Comparison of ENCODE assay signal across 1 cellular context in the genomic region with DNA sequence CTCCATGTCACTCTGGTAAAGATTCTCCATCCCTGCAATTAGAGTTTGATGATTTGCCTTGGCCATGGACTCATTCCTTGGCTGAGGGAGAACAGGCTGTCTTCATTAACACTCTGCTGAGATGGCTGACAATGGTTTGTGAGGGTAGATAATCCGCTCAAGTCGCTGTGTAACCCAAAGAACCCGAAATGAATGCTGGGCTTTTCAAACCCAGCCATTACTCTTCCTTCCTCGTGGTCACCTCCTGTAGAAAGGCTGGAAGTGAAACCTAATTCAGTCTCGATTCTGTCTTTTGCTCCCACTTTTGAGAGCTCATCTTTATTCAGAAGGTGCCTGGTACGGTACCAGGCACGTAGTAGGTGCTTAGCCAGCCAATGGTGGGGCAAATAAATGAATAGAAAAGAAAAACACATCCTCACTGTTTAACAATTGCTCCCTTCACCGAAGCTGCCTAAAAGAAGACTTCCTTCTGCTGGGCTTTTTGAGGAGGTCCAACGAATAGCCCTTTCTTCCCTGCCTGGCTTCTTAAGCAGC.
TF ChIP-seq lines count a peak whose summit lies in the region.

No MANE protein-coding gene starts in this region.

TF ChIP-seq in GM23338, 12 proteins besides CTCF, POLR2A, EP300 and RAD21 (continued from another document):
- TF ChIP-seq, protein P1, sequence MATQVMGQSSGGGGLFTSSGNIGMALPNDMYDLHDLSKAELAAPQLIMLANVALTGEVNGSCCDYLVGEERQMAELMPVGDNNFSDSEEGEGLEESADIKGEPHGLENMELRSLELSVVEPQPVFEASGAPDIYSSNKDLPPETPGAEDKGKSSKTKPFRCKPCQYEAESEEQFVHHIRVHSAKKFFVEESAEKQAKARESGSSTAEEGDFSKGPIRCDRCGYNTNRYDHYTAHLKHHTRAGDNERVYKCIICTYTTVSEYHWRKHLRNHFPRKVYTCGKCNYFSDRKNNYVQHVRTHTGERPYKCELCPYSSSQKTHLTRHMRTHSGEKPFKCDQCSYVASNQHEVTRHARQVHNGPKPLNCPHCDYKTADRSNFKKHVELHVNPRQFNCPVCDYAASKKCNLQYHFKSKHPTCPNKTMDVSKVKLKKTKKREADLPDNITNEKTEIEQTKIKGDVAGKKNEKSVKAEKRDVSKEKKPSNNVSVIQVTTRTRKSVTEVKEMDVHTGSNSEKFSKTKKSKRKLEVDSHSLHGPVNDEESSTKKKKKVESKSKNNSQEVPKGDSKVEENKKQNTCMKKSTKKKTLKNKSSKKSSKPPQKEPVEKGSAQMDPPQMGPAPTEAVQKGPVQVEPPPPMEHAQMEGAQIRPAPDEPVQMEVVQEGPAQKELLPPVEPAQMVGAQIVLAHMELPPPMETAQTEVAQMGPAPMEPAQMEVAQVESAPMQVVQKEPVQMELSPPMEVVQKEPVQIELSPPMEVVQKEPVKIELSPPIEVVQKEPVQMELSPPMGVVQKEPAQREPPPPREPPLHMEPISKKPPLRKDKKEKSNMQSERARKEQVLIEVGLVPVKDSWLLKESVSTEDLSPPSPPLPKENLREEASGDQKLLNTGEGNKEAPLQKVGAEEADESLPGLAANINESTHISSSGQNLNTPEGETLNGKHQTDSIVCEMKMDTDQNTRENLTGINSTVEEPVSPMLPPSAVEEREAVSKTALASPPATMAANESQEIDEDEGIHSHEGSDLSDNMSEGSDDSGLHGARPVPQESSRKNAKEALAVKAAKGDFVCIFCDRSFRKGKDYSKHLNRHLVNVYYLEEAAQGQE (IDR thresholded peaks at IDR 0.05; ENCODE audit: unreplicated experiment): no peak
- TF ChIP-seq CREB1 (CRISPR knock-in tag; IDR thresholded peaks at IDR 0.05; ENCODE audit: low read depth): no peak
- no peak for TF ChIP-seq ZNF114 (CRISPR knock-in tag; IDR thresholded peaks at IDR 0.05)
- TF ChIP-seq, protein P2, sequence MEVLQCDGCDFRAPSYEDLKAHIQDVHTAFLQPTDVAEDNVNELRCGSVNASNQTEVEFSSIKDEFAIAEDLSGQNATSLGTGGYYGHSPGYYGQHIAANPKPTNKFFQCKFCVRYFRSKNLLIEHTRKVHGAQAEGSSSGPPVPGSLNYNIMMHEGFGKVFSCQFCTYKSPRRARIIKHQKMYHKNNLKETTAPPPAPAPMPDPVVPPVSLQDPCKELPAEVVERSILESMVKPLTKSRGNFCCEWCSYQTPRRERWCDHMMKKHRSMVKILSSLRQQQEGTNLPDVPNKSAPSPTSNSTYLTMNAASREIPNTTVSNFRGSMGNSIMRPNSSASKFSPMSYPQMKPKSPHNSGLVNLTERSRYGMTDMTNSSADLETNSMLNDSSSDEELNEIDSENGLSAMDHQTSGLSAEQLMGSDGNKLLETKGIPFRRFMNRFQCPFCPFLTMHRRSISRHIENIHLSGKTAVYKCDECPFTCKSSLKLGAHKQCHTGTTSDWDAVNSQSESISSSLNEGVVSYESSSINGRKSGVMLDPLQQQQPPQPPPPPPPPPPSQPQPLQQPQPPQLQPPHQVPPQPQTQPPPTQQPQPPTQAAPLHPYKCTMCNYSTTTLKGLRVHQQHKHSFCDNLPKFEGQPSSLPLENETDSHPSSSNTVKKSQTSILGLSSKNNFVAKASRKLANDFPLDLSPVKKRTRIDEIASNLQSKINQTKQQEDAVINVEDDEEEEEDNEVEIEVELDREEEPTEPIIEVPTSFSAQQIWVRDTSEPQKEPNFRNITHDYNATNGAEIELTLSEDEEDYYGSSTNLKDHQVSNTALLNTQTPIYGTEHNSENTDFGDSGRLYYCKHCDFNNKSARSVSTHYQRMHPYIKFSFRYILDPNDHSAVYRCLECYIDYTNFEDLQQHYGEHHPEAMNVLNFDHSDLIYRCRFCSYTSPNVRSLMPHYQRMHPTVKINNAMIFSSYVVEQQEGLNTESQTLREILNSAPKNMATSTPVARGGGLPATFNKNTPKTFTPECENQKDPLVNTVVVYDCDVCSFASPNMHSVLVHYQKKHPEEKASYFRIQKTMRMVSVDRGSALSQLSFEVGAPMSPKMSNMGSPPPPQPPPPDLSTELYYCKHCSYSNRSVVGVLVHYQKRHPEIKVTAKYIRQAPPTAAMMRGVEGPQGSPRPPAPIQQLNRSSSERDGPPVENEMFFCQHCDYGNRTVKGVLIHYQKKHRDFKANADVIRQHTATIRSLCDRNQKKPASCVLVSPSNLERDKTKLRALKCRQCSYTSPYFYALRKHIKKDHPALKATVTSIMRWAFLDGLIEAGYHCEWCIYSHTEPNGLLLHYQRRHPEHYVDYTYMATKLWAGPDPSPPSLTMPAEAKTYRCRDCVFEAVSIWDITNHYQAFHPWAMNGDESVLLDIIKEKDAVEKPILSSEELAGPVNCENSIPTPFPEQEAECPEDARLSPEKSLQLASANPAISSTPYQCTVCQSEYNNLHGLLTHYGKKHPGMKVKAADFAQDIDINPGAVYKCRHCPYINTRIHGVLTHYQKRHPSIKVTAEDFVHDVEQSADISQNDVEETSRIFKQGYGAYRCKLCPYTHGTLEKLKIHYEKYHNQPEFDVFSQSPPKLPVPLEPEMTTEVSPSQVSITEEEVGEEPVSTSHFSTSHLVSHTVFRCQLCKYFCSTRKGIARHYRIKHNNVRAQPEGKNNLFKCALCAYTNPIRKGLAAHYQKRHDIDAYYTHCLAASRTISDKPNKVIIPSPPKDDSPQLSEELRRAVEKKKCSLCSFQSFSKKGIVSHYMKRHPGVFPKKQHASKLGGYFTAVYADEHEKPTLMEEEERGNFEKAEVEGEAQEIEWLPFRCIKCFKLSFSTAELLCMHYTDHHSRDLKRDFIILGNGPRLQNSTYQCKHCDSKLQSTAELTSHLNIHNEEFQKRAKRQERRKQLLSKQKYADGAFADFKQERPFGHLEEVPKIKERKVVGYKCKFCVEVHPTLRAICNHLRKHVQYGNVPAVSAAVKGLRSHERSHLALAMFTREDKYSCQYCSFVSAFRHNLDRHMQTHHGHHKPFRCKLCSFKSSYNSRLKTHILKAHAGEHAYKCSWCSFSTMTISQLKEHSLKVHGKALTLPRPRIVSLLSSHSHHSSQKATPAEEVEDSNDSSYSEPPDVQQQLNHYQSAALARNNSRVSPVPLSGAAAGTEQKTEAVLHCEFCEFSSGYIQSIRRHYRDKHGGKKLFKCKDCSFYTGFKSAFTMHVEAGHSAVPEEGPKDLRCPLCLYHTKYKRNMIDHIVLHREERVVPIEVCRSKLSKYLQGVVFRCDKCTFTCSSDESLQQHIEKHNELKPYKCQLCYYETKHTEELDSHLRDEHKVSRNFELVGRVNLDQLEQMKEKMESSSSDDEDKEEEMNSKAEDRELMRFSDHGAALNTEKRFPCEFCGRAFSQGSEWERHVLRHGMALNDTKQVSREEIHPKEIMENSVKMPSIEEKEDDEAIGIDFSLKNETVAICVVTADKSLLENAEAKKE (CRISPR knock-in tag; IDR thresholded peaks at IDR 0.05): no peak
